ENCODE assay signal across 3 cellular contexts in the genomic region with DNA sequence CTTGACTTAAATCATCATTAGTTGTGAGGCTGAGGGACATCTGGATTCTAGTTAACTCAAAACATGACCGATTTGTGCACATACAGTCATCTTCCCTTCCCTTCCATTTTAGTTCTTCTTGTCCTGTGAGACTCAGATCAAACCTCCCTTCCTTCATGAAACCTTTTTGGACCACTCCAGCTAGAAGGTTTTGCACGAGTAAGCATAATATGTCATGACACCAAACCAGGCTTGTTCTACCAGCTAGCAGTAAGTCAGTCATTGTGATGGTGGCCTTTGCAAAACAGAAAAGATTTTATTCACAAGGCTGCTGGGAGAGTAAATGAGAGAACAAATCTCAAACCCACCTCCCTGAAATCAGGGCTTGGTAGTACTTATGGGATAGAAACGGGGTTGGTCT.
TF ChIP-seq lines count a peak whose summit lies in the region.

No MANE protein-coding gene starts in this region.

TF ChIP-seq in HepG2, 621 proteins besides CTCF, POLR2A, EP300 and RAD21:
- TF ChIP-seq MAFF (IDR thresholded peaks at IDR 0.05; ENCODE audit: low read depth, low read length) (peak; percentile 50; the same call in 1 of the 2 replicates), ZNF382 (CRISPR knock-in tag; IDR thresholded peaks at IDR 0.05; ENCODE audit: borderline replicate concordance) (no peak), MAFK (conservative IDR thresholded peaks at IDR 0.05 in 1 of 2, IDR thresholded peaks at IDR 0.05 in 1 of 2; ENCODE audit: low read length in 2 of 2) (peak; percentile 77), ZNF816 (CRISPR knock-in tag; IDR thresholded peaks at IDR 0.05; ENCODE audit: borderline replicate concordance) (no peak), SIN3B (IDR thresholded peaks at IDR 0.05; ENCODE audit: low read length) (no peak), TOPORS (CRISPR knock-in tag; IDR thresholded peaks at IDR 0.05) (no peak), TBP (CRISPR knock-in tag; IDR thresholded peaks at IDR 0.05) (no peak), RORA (CRISPR knock-in tag; IDR thresholded peaks at IDR 0.05) (no peak), LCORL (IDR thresholded peaks at IDR 0.05) (no peak), LCORL (CRISPR knock-in tag; IDR thresholded peaks at IDR 0.05) (no peak)
- TF ChIP-seq, protein P1, sequence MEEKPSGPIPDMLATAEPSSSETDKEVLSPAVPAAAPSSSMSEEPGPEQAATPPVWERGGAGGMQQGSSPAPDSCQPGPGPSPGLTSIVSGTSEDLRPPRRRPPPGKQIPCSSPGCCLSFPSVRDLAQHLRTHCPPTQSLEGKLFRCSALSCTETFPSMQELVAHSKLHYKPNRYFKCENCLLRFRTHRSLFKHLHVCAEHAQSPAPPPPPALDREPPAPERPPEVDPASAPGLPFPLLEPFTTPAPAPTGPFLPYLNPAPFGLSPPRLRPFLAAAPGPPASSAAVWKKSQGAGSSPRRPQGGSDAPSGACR (CRISPR knock-in tag; IDR thresholded peaks at IDR 0.05) = no peak
- TF ChIP-seq, protein P2, sequence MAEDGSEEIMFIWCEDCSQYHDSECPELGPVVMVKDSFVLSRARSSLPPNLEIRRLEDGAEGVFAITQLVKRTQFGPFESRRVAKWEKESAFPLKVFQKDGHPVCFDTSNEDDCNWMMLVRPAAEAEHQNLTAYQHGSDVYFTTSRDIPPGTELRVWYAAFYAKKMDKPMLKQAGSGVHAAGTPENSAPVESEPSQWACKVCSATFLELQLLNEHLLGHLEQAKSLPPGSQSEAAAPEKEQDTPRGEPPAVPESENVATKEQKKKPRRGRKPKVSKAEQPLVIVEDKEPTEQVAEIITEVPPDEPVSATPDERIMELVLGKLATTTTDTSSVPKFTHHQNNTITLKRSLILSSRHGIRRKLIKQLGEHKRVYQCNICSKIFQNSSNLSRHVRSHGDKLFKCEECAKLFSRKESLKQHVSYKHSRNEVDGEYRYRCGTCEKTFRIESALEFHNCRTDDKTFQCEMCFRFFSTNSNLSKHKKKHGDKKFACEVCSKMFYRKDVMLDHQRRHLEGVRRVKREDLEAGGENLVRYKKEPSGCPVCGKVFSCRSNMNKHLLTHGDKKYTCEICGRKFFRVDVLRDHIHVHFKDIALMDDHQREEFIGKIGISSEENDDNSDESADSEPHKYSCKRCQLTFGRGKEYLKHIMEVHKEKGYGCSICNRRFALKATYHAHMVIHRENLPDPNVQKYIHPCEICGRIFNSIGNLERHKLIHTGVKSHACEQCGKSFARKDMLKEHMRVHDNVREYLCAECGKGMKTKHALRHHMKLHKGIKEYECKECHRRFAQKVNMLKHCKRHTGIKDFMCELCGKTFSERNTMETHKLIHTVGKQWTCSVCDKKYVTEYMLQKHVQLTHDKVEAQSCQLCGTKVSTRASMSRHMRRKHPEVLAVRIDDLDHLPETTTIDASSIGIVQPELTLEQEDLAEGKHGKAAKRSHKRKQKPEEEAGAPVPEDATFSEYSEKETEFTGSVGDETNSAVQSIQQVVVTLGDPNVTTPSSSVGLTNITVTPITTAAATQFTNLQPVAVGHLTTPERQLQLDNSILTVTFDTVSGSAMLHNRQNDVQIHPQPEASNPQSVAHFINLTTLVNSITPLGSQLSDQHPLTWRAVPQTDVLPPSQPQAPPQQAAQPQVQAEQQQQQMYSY (CRISPR knock-in tag; IDR thresholded peaks at IDR 0.05) = no peak
- TF ChIP-seq, protein P3, sequence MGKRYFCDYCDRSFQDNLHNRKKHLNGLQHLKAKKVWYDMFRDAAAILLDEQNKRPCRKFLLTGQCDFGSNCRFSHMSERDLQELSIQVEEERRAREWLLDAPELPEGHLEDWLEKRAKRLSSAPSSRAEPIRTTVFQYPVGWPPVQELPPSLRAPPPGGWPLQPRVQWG (CRISPR knock-in tag; IDR thresholded peaks at IDR 0.05; ENCODE audit: borderline replicate concordance, low read depth) = no peak
TF ChIP-seq in HepG2: peak in this region for 2.

TF ChIP-seq in GM12891, 5 proteins besides CTCF, POLR2A, EP300 and RAD21:
- TF ChIP-seq POU2F2 (IDR thresholded peaks at IDR 0.05; ENCODE audit: low read depth, low read length) (no peak), SPI1 (IDR thresholded peaks at IDR 0.05; ENCODE audit: low read depth, low read length) (no peak), POLR2AphosphoS5 (IDR thresholded peaks at IDR 0.05; ENCODE audit: low read depth, low read length) (no peak), TAF1 (IDR thresholded peaks at IDR 0.05; ENCODE audit: low read depth, low read length) (no peak), PAX5 (IDR thresholded peaks at IDR 0.05; ENCODE audit: insufficient read depth, low read length, severe bottlenecking) (no peak)

TF ChIP-seq in IMR-90, 13 proteins besides CTCF, POLR2A, EP300 and RAD21:
- TF ChIP-seq MXI1 (IDR thresholded peaks at IDR 0.05; ENCODE audit: borderline replicate concordance, low read depth, low read length) (no peak), SMC3 (IDR thresholded peaks at IDR 0.05; ENCODE audit: low read depth, low read length) (no peak), MAFK (IDR thresholded peaks at IDR 0.05; ENCODE audit: low read depth, low read length) (peak; percentile 40; the same call in 1 of the 2 replicates), RCOR1 (IDR thresholded peaks at IDR 0.05; ENCODE audit: insufficient replicate concordance, low read length) (no peak)
- TF ChIP-seq, protein P4, sequence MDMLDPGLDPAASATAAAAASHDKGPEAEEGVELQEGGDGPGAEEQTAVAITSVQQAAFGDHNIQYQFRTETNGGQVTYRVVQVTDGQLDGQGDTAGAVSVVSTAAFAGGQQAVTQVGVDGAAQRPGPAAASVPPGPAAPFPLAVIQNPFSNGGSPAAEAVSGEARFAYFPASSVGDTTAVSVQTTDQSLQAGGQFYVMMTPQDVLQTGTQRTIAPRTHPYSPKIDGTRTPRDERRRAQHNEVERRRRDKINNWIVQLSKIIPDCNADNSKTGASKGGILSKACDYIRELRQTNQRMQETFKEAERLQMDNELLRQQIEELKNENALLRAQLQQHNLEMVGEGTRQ (IDR thresholded peaks at IDR 0.05; ENCODE audit: low read depth, low read length) = no peak
TF ChIP-seq in IMR-90: peak in this region for 1.
